Comparison of ENCODE assay signal across 19 cellular contexts in the genomic region with DNA sequence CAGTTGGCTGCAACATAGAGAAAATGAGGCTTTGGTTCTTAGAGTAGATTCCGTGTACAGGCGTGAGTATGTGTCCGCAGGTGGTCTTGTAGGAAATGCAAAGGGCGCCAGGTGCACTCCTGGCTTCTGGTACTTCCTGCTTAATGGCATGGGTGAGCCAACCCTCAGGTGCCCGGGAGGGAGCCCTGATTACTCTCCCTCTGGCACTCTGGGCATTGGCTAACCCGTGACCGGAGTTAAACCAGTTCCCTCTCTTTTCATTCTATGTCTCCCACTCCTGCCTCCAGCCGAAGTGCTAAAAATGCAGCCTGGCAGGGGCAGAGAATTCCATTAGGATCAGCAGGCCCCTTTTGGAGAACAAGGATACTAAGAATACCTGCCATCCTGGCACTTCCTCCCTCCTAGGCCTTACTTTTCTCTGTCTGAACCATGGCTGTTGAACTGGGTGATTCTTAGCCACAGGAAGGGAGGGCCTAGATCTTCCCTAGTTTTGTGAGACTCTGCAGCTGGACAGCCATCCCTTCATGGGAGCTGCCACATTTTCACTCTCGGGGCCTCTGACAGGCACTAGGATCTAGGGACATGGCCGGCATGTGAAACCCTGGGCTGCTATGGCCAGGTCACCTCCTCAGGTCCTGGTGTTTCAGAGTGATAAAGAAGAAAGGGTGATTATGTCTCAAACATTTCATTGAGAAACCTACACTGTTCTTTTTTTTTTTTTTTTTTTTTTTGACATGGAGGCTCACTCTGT. TPM values are rescaled to one million over a fixed set of nuclear protein-coding genes. Genes with fewer than 3 reads are reported as not detected.
DNase-seq lines count a peak whose midpoint lies in the region; ATAC-seq and TF ChIP-seq lines count a peak whose summit lies in the region.
"Had no signal": no experiment of that assay in that cellular context is flagged by ENCODE, and none has a peak within 500 bp of the region (broad histone marks: within the 10 kb centered on the region; RNA-seq: fewer than 3 reads in every experiment).

No MANE protein-coding gene starts in this region.

- H2BK120ac ChIP-seq in mesendoderm (ENCODE audit: low read depth, low read length) = no peak overlapping the region

- no peak for TF ChIP-seq EP300 in esophagus muscularis mucosa (IDR thresholded peaks at IDR 0.05)

- H3K4me2 ChIP-seq in mesendoderm (ENCODE audit: low read length) = no peak overlapping the region

- no peak overlapping the region for H2BK15ac ChIP-seq in mesendoderm (replicated peaks; ENCODE audit: low read depth)

- H3K18ac ChIP-seq in mesendoderm (ENCODE audit: low read length) = peak overlapping the region; percentile 2

- no peak overlapping the region for H3K4ac ChIP-seq in mesendoderm (ENCODE audit: low read depth, low read length)

- DNase-seq in NT2/D1 (ENCODE audit: low read depth, low spot score) (no peak), esophagus muscularis mucosa (ENCODE audit: extremely low spot score) (no peak), mesendoderm (no peak), thyroid gland (no peak), RWPE1 (ENCODE audit: low spot score) (no peak)
- no peak for DNase-seq in activated CD4-positive, alpha-beta memory T cell treated with anti-CD3 and anti-CD28 coated beads, Interleukin-2, amount 10 ng/mL, durations not matched to agents 7 days and 5 days
- DNase-seq in activated T-cell treated with anti-CD3 and anti-CD28 coated beads, Interleukin-2, amount 50 U/mL, for 48 hours = no peak
- DNase-seq: activated CD4-positive, CD25-positive, alpha-beta regulatory T cell; Caco-2; cerebellar nuclear complex; NCI-H187; NCI-H446 treated with DMSO at 0.1 percent for 48 hours; small intestine; stimulated activated CD4-positive, alpha-beta T cell treated with anti-CD3 and anti-CD28 coated beads, Interleukin-4, amount 100 ng/mL, for 4 hours had no signal

- H4K8ac ChIP-seq in mesendoderm (ENCODE audit: low read depth, low read length) = no peak overlapping the region

- H3K9me3 ChIP-seq in NT2/D1 (ENCODE audit: insufficient read depth, low read length) (no peaks in the 10 kb centered on the region), esophagus muscularis mucosa (no peaks in the 10 kb centered on the region), thyroid gland (no peaks in the 10 kb centered on the region)
- H3K9me3 ChIP-seq: Caco-2, vagina had no signal

- H3K36me3 Mint-ChIP-seq in activated CD4-positive, alpha-beta memory T cell treated with anti-CD3 and anti-CD28 coated beads, Interleukin-2, amount 10 ng/mL, durations not matched to agents 7 days and 5 days (ENCODE audit: low read depth) = no peaks in the 10 kb centered on the region

- H3K4me1 Mint-ChIP-seq in activated CD4-positive, alpha-beta memory T cell treated with anti-CD3 and anti-CD28 coated beads, Interleukin-2, amount 10 ng/mL, durations not matched to agents 7 days and 5 days = peaks cover 14% of the 10 kb centered on the region

- H3K79me2 ChIP-seq in mesendoderm (ENCODE audit: control insufficient read depth, insufficient read depth, low read length) = peaks cover 20% of the 10 kb centered on the region
- H3K79me2 ChIP-seq: parathyroid adenoma had no signal

- peaks cover 21% of the 10 kb centered on the region for H3K27me3 Mint-ChIP-seq in activated CD4-positive, alpha-beta memory T cell treated with anti-CD3 and anti-CD28 coated beads, Interleukin-2, amount 10 ng/mL, durations not matched to agents 7 days and 5 days

- H3K27me3 ChIP-seq in NT2/D1 (ENCODE audit: insufficient read depth, insufficient read length) = peaks cover 77% of the 10 kb centered on the region
- no peaks in the 10 kb centered on the region for H3K27me3 ChIP-seq in esophagus muscularis mucosa
- H3K27me3 ChIP-seq in mesendoderm (ENCODE audit: insufficient read depth, low read length, poor library complexity) = no peaks in the 10 kb centered on the region
- no peaks in the 10 kb centered on the region for H3K27me3 ChIP-seq in thyroid gland
- H3K27me3 ChIP-seq: vagina had no signal

- H2AK5ac ChIP-seq in mesendoderm (ENCODE audit: low read length) = no peak overlapping the region

- H3K4me1 ChIP-seq in NT2/D1 (ENCODE audit: insufficient read depth, insufficient read length) (peaks cover 11% of the 10 kb centered on the region), esophagus muscularis mucosa (peaks cover 62 to 77% (median 65%) of the 10 kb centered on the region in 4 donors), mesendoderm (ENCODE audit: control insufficient read depth, low read depth, low read length) (peaks cover 40% of the 10 kb centered on the region), thyroid gland (peaks cover 47 to 51% of the 10 kb centered on the region in 2 donors)

- ATAC-seq in HG03097 (IDR thresholded peaks at IDR 0.05; ENCODE audit: low FRiP score, unreplicated experiment) = no peak
- ATAC-seq: HCT116 had no signal

- H3K27ac ChIP-seq in esophagus muscularis mucosa (replicated peaks in 1 of 4) (peak overlapping the region; percentile 30 to 73 (median 64)), mesendoderm (ENCODE audit: low read depth, low read length) (no peak overlapping the region), thyroid gland (peak overlapping the region in 2 of 3 donors; percentile 31 to 78), RWPE1 (no peak overlapping the region)
- H3K27ac ChIP-seq: parathyroid adenoma had no signal

- TF ChIP-seq CTCF in esophagus muscularis mucosa (IDR thresholded peaks at IDR 0.05) (no peak), thyroid gland (IDR thresholded peaks at IDR 0.05) (no peak), RWPE1 (conservative IDR thresholded peaks at IDR 0.05; ENCODE audit: low read depth) (no peak)

- H3K56ac ChIP-seq in mesendoderm (ENCODE audit: low read length) = no peak overlapping the region

- no peak overlapping the region for H4K5ac ChIP-seq in mesendoderm (ENCODE audit: low read length)

- POLR2A ChIA-PET in RWPE1 (lab: Yijun Ruan, JAX; ENCODE audit: low non-redundant PET) = no interaction called here
- POLR2A ChIA-PET in activated CD4-positive, alpha-beta memory T cell treated with anti-CD3 and anti-CD28 coated beads, Interleukin-2, amount 10 ng/mL, durations not matched to agents 7 days and 5 days (lab: Charles Lee) = no interaction called here

- TF ChIP-seq POLR2A in esophagus muscularis mucosa (IDR thresholded peaks at IDR 0.05; ENCODE audit: low read depth) (no peak), thyroid gland (IDR thresholded peaks at IDR 0.05) (no peak)

- H3K9me3 Mint-ChIP-seq in activated CD4-positive, alpha-beta memory T cell treated with anti-CD3 and anti-CD28 coated beads, Interleukin-2, amount 10 ng/mL, durations not matched to agents 7 days and 5 days = no peaks in the 10 kb centered on the region
- H3K9me3 Mint-ChIP-seq: activated T-helper 2 cell treated with anti-CD3 and anti-CD28 coated beads, Interferon-gamma antibody, Interleukin-2, Interleukin-4, amounts not matched to agents 10 μg/mL and 5 μg/mL and 100 μg/mL, durations not matched to agents 14 hours and 24 hours and 36 hours had no signal

- 90% methylated on average over 10 of the region's 10 CpGs for WGBS in esophagus muscularis mucosa
- no CpG with 5 or more reads among the region's 10 CpGs for WGBS in mesendoderm (ENCODE audit: extremely low coverage, insufficient coverage, low lambda C conversion rate)
- WGBS in thyroid gland, 2 donors = 96 to 97% methylated on average over 9 to 10 of the region's 10 CpGs

- no peaks in the 10 kb centered on the region for H3K36me3 ChIP-seq in NT2/D1 (ENCODE audit: insufficient read depth, insufficient read length, low read length)
- no peaks in the 10 kb centered on the region for H3K36me3 ChIP-seq in esophagus muscularis mucosa
- H3K36me3 ChIP-seq in mesendoderm (ENCODE audit: control insufficient read depth, insufficient read depth, low read length) = no peaks in the 10 kb centered on the region
- no peaks in the 10 kb centered on the region for H3K36me3 ChIP-seq in thyroid gland
- H3K36me3 ChIP-seq: vagina had no signal

- no peak overlapping the region for H3K4me3 ChIP-seq in NT2/D1 (ENCODE audit: insufficient read length, low read depth)
- no peak overlapping the region for H3K4me3 ChIP-seq in esophagus muscularis mucosa
- no peak overlapping the region for H3K4me3 ChIP-seq in mesendoderm (ENCODE audit: low read length)
- no peak overlapping the region for H3K4me3 ChIP-seq in thyroid gland (replicated peaks in 1 of 3)
- H3K4me3 ChIP-seq: vagina had no signal

- peak overlapping the region; percentile 4 for H3K9ac ChIP-seq in NT2/D1 (ENCODE audit: insufficient read length, low read depth)
- H3K9ac ChIP-seq in mesendoderm (ENCODE audit: low read length) = no peak overlapping the region
- H3K9ac ChIP-seq: parathyroid adenoma had no signal

- no peak overlapping the region for H3K4me3 Mint-ChIP-seq in activated CD4-positive, alpha-beta memory T cell treated with anti-CD3 and anti-CD28 coated beads, Interleukin-2, amount 10 ng/mL, durations not matched to agents 7 days and 5 days

- peaks cover 21% of the 10 kb centered on the region for H3K79me1 ChIP-seq in mesendoderm (ENCODE audit: low read length)

- no peak overlapping the region for H3K27ac Mint-ChIP-seq in activated CD4-positive, alpha-beta memory T cell treated with anti-CD3 and anti-CD28 coated beads, Interleukin-2, amount 10 ng/mL, durations not matched to agents 7 days and 5 days
- H3K27ac Mint-ChIP-seq: activated T-helper 2 cell treated with anti-CD3 and anti-CD28 coated beads, Interferon-gamma antibody, Interleukin-2, Interleukin-4, amounts not matched to agents 10 μg/mL and 5 μg/mL and 100 μg/mL, durations not matched to agents 14 hours and 24 hours and 36 hours had no signal

- H3K23ac ChIP-seq in mesendoderm (ENCODE audit: low read length) = no peak overlapping the region

- intact Hi-C loops in esophagus muscularis mucosa (cut with DNase I) = no loop called here
- intact Hi-C loops in thyroid gland (cut with DNase I) = loop anchor here (5.0 kb wide), 1 partner anchor 42 kb away; no protein-coding TSS in a partner anchor

- CTCF ChIA-PET in RWPE1 (lab: Yijun Ruan, JAX) = interaction anchor here (0.6 to 0.8 kb wide), 2 partner anchors 13 to 74 kb away, joined by 3 read pairs; no protein-coding TSS in a partner anchor
- CTCF ChIA-PET in activated CD4-positive, alpha-beta memory T cell treated with anti-CD3 and anti-CD28 coated beads, Interleukin-2, amount 10 ng/mL, durations not matched to agents 7 days and 5 days (lab: Charles Lee) = interaction anchor here (1.8 kb wide), 1 partner anchor 17 kb away, joined by 6 read pairs; no protein-coding TSS in a partner anchor

- H2BK5ac ChIP-seq in mesendoderm (ENCODE audit: low read length) = no peak overlapping the region

RNA-seq across cellular contexts. Expression of gene MERTK, which starts 6.5 kb away (rescaled TPM):
- total RNA-seq in esophagus muscularis mucosa (10 to 100 TPM; 19.9 to 31.0 (median 22.3) TPM), thyroid gland (10 to 100 TPM; 23.5 to 36.7 (median 32.9) TPM)
- 14.1 TPM for polyA plus RNA-seq in mesendoderm (2013, experiment 1 of 2)
- polyA plus RNA-seq in mesendoderm (2013, experiment 2 of 2) = 15.2 TPM
- total RNA-seq in activated CD4-positive, alpha-beta memory T cell treated with anti-CD3 and anti-CD28 coated beads, Interleukin-2, amount 10 ng/mL, durations not matched to agents 7 days and 5 days = under 1 TPM; 0.20 to 0.35 TPM

RNA-seq across cellular contexts. Expression of gene ANAPC1, which starts 20.9 kb away (rescaled TPM):
- total RNA-seq in esophagus muscularis mucosa (10 to 100 TPM; 27.7 to 45.7 (median 39.7) TPM), thyroid gland (10 to 100 TPM; 40.6 to 62.6 (median 55.1) TPM)
- polyA plus RNA-seq in mesendoderm (2013, experiment 1 of 2) = 40.6 TPM
- polyA plus RNA-seq in mesendoderm (2013, experiment 2 of 2) = 39.8 TPM
- total RNA-seq in activated CD4-positive, alpha-beta memory T cell treated with anti-CD3 and anti-CD28 coated beads, Interleukin-2, amount 10 ng/mL, durations not matched to agents 7 days and 5 days = 10 to 100 TPM; 52.1 to 52.5 TPM

Comparison
In these comparisons a context has a peak if more than half of its experiments do, and no peak if none do; other contexts are left out.
1. H3K27ac ChIP-seq: peak in esophagus muscularis mucosa (4 of 4) and thyroid gland (2 of 3); none in mesendoderm (single experiment) and RWPE1 (single experiment).
2. RNA of gene MERTK, which starts 6.5 kb away (total RNA-seq): 23.5 to 36.7 TPM in thyroid gland and 19.9 to 31.0 TPM in esophagus muscularis mucosa; 0.20 to 0.35 TPM in activated CD4-positive, alpha-beta memory T cell treated with anti-CD3 and anti-CD28 coated beads, Interleukin-2, amount 10 ng/mL, durations not matched to agents 7 days and 5 days; every median in the first group is over 10 times any median in the second.